6 cellular contexts compared by ENCODE assay signal in genomic region chr2:106492399-106492798, GRCh38. TPM values are rescaled to one million over a fixed set of nuclear protein-coding genes. Genes with fewer than 3 reads are reported as not detected.
"Had no signal": no experiment of that assay in that cellular context is flagged by ENCODE, and none has a peak within 500 bp of the region (broad histone marks: within the 10 kb centered on the region; RNA-seq: fewer than 3 reads in every experiment).

No MANE protein-coding gene starts in this region.

RNA-seq across cellular contexts. Expression of gene CD8B2, which starts 5.2 kb away (rescaled TPM):
- total RNA-seq: activated B cell treated with CpG ODN at 0.5 μM for 24 hours, adrenal gland, astrocyte, body of pancreas, cardiac septum, T-helper 17 cell had no signal
- polyA plus RNA-seq: adrenal gland had no signal
